1 cellular context compared by ENCODE assay signal in genomic region chr7:105213619-105214018, GRCh38.
TF ChIP-seq lines count a peak whose summit lies in the region.

No MANE protein-coding gene starts in this region.

TF ChIP-seq in GM12878, 131 proteins besides CTCF, POLR2A, EP300 and RAD21 (continued from another document):
- no peak for TF ChIP-seq ATF2 (IDR thresholded peaks at IDR 0.05; ENCODE audit: low read length)
- no peak for TF ChIP-seq BCLAF1 (IDR thresholded peaks at IDR 0.05)
- no peak for TF ChIP-seq KLF5 (IDR thresholded peaks at IDR 0.05; ENCODE audit: partially characterized antibody)
- TF ChIP-seq SMAD1 (IDR thresholded peaks at IDR 0.05; ENCODE audit: low read depth, partially characterized antibody): no peak
- TF ChIP-seq CEBPB (IDR thresholded peaks at IDR 0.05; ENCODE audit: borderline replicate concordance in 1 of 2, low read depth in 2 of 2, low read length in 2 of 2): no peak
- TF ChIP-seq CEBPZ (IDR thresholded peaks at IDR 0.05; ENCODE audit: low read depth, low read length): no peak
- TF ChIP-seq IRF3 (IDR thresholded peaks at IDR 0.05): no peak
